ENCODE assay signal across 17 cellular contexts in the genomic region with DNA sequence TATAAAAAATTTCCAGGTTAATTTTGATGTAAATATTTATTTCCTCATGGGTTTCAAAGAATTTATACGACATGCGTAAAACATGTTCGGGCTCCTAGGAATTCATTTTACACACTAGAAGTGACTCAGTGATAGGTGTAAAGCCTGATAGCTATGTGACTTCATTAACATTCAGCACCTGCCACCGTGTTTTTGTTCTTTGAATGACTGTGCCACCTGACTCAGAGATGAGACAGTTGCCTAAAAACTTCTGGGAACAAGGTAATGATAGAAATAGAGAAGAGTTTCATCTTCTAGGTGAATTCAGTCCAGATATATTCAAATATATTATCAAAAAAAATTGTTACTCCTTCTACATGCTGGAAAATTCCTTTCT. TPM values are rescaled to one million over a fixed set of nuclear protein-coding genes. Genes with fewer than 3 reads are reported as not detected.
DNase-seq lines count a peak whose midpoint lies in the region; ATAC-seq and TF ChIP-seq lines count a peak whose summit lies in the region.
"Had no signal": no experiment of that assay in that cellular context is flagged by ENCODE, and none has a peak within 500 bp of the region (broad histone marks: within the 10 kb centered on the region; RNA-seq: fewer than 3 reads in every experiment).

No MANE protein-coding gene starts in this region.

- H3K27ac Mint-ChIP-seq in activated naive CD4-positive, alpha-beta T cell treated with anti-CD3 and anti-CD28 coated beads, Interleukin-2, amount 10 ng/mL, durations not matched to agents 7 days and 5 days: no peak overlapping the region
- H3K27ac Mint-ChIP-seq in activated naive CD4-positive, alpha-beta T cell treated with anti-CD3 and anti-CD28 coated beads, Interleukin-2, amount 50 U/mL, for 24 hours: peak overlapping the region; percentile 85
- H3K27ac Mint-ChIP-seq: memory B cell, type B pancreatic cell had no signal

- WGBS in body of pancreas, 2 donors: 78 to 79% methylated on average over 4 of the region's 4 CpGs

- peaks cover 15% of the 10 kb centered on the region for H3K4me1 Mint-ChIP-seq in activated naive CD4-positive, alpha-beta T cell treated with anti-CD3 and anti-CD28 coated beads, Interleukin-2, amount 10 ng/mL, durations not matched to agents 7 days and 5 days
- peaks cover 16% of the 10 kb centered on the region for H3K4me1 Mint-ChIP-seq in activated naive CD4-positive, alpha-beta T cell treated with anti-CD3 and anti-CD28 coated beads, Interleukin-2, amount 50 U/mL, for 24 hours

- H3K4me1 ChIP-seq in PC-9 (replicated peaks; ENCODE audit: insufficient read depth) (peaks cover 42% of the 10 kb centered on the region), vagina (peaks cover 16% of the 10 kb centered on the region), body of pancreas (peaks cover 20% of the 10 kb centered on the region)

- TF ChIP-seq CTCF in PC-9 (conservative IDR thresholded peaks at IDR 0.05) (no peak), vagina (IDR thresholded peaks at IDR 0.05) (no peak), body of pancreas (IDR thresholded peaks at IDR 0.05) (no peak)

- peak; percentile 44 for DNase-seq in activated naive CD4-positive, alpha-beta T cell treated with Interleukin-2 at 50 U/mL for 16 hours
- DNase-seq in activated naive CD4-positive, alpha-beta T cell treated with anti-CD3 and anti-CD28 coated beads, Interleukin-2, amount 10 ng/mL, durations not matched to agents 7 days and 5 days: no peak
- DNase-seq in PC-9: peak in 1 of 2 experiments; percentile 77
- peak; percentile 37 to 48 for DNase-seq in stimulated activated CD4-positive, alpha-beta T cell treated with anti-CD3 and anti-CD28 coated beads, Interleukin-2, amount 100 ng/mL, for 24 hours
- no peak for DNase-seq in vagina (ENCODE audit: extremely low spot score in 2 of 2)
- no peak for DNase-seq in body of pancreas
- DNase-seq: activated effector memory CD4-positive, alpha-beta T cell treated with anti-CD3 and anti-CD28 coated beads, Interleukin-2, amount 50 U/mL, for 16 hours; cerebellar nuclear complex; NCI-H146; NCI-H2171; NCI-H69; occipital lobe; SHP77 treated with DMSO at 0.1 percent for 48 hours had no signal

- POLR2A ChIA-PET in PC-9 (lab: Charles Lee; ENCODE audit: unreplicated experiment): interaction anchor here (0.6 kb wide), 2 partner anchors 118 to 512 kb away, joined by 3 to 6 read pairs; no protein-coding TSS in a partner anchor

- H3K9me3 ChIP-seq in PC-9 (ENCODE audit: insufficient read depth, low read depth) (no peaks in the 10 kb centered on the region), vagina (no peaks in the 10 kb centered on the region), body of pancreas (no peaks in the 10 kb centered on the region)

- no peaks in the 10 kb centered on the region; the same call in 1 of the 2 replicates for H3K36me3 ChIP-seq in PC-9 (ENCODE audit: low read depth)
- no peaks in the 10 kb centered on the region for H3K36me3 ChIP-seq in vagina
- no peaks in the 10 kb centered on the region for H3K36me3 ChIP-seq in body of pancreas (replicated peaks in 1 of 2; ENCODE audit: insufficient read depth in 1 of 2, low read depth in 2 of 2)

- no peaks in the 10 kb centered on the region for H3K9me2 ChIP-seq in PC-9 (ENCODE audit: insufficient read depth)

- no peak overlapping the region for H3K4me3 Mint-ChIP-seq in activated naive CD4-positive, alpha-beta T cell treated with anti-CD3 and anti-CD28 coated beads, Interleukin-2, amount 10 ng/mL, durations not matched to agents 7 days and 5 days
- H3K4me3 Mint-ChIP-seq in activated naive CD4-positive, alpha-beta T cell treated with anti-CD3 and anti-CD28 coated beads, Interleukin-2, amount 50 U/mL, for 24 hours: no peak overlapping the region
- H3K4me3 Mint-ChIP-seq: memory B cell, type B pancreatic cell had no signal

- H3K27me3 Mint-ChIP-seq in activated naive CD4-positive, alpha-beta T cell treated with anti-CD3 and anti-CD28 coated beads, Interleukin-2, amount 10 ng/mL, durations not matched to agents 7 days and 5 days: peaks cover 6% of the 10 kb centered on the region
- peaks cover 4% of the 10 kb centered on the region for H3K27me3 Mint-ChIP-seq in activated naive CD4-positive, alpha-beta T cell treated with anti-CD3 and anti-CD28 coated beads, Interleukin-2, amount 50 U/mL, for 24 hours

- intact Hi-C loops in PC-9 (cut with micrococcal nuclease; ENCODE audit: unreplicated experiment) (no loop called here), vagina (cut with DNase I) (no loop called here), body of pancreas (cut with DNase I) (no loop called here)

- BruUV-seq in PC-9 (replicated peaks; lab: Mats Ljungman, UMichigan): no TSS peak

- no peaks in the 10 kb centered on the region for H3K79me2 ChIP-seq in PC-9 (ENCODE audit: low read depth)

- H3K27me3 ChIP-seq in PC-9 (ENCODE audit: insufficient read depth, low read depth) (no peaks in the 10 kb centered on the region), vagina (no peaks in the 10 kb centered on the region), body of pancreas (no peaks in the 10 kb centered on the region)

- no peaks in the 10 kb centered on the region for H3K9me3 Mint-ChIP-seq in activated naive CD4-positive, alpha-beta T cell treated with anti-CD3 and anti-CD28 coated beads, Interleukin-2, amount 10 ng/mL, durations not matched to agents 7 days and 5 days
- H3K9me3 Mint-ChIP-seq in activated naive CD4-positive, alpha-beta T cell treated with anti-CD3 and anti-CD28 coated beads, Interleukin-2, amount 50 U/mL, for 24 hours: no peaks in the 10 kb centered on the region
- H3K9me3 Mint-ChIP-seq: memory B cell, type B pancreatic cell had no signal

- H3K4me2 ChIP-seq in PC-9: peak overlapping the region; percentile 15; the same call in 1 of the 2 replicates

- CTCF ChIA-PET in activated naive CD4-positive, alpha-beta T cell treated with anti-CD3 and anti-CD28 coated beads, Interleukin-2, amount 10 ng/mL, durations not matched to agents 7 days and 5 days (lab: Charles Lee): interaction anchor here (0.7 to 1.2 kb wide), 3 partner anchors 19 to 300 kb away, joined by 3 read pairs; no protein-coding TSS in a partner anchor
- CTCF ChIA-PET in PC-9 (lab: Charles Lee): no interaction called here

- H3K4me3 ChIP-seq in PC-9 (no peak overlapping the region), vagina (no peak overlapping the region), body of pancreas (no peak overlapping the region)

- TF ChIP-seq POLR2A in GM18505 (IDR thresholded peaks at IDR 0.05; ENCODE audit: borderline replicate concordance, extremely low read depth, insufficient read depth, insufficient read length) (no peak), vagina (IDR thresholded peaks at IDR 0.05) (no peak), body of pancreas (IDR thresholded peaks at IDR 0.05) (no peak)

- no peaks in the 10 kb centered on the region for H3K36me3 Mint-ChIP-seq in activated naive CD4-positive, alpha-beta T cell treated with anti-CD3 and anti-CD28 coated beads, Interleukin-2, amount 10 ng/mL, durations not matched to agents 7 days and 5 days
- H3K36me3 Mint-ChIP-seq in activated naive CD4-positive, alpha-beta T cell treated with anti-CD3 and anti-CD28 coated beads, Interleukin-2, amount 50 U/mL, for 24 hours: no peaks in the 10 kb centered on the region
- H3K36me3 Mint-ChIP-seq: memory B cell, type B pancreatic cell had no signal

- no peak overlapping the region for H2AFZ ChIP-seq in PC-9

- no peaks in the 10 kb centered on the region for H4K20me1 ChIP-seq in PC-9 (ENCODE audit: insufficient read depth)

- ATAC-seq in GM18505 (IDR thresholded peaks at IDR 0.05; ENCODE audit: unreplicated experiment): no peak
- no peak for ATAC-seq in body of pancreas

- H3F3A ChIP-seq in PC-9 (ENCODE audit: insufficient read depth, low read depth): peaks cover 22% of the 10 kb centered on the region; the same call in 1 of the 2 replicates

- H3K27ac ChIP-seq in PC-9 (peak overlapping the region; percentile 59; the same call in 1 of the 2 replicates), vagina (no peak overlapping the region), body of pancreas (no peak overlapping the region)

RNA-seq across cellular contexts. Expression of a gene that starts 10.0 kb away (rescaled TPM):
- total RNA-seq in PC-9 (2021) (3.3 and 3.8 TPM in 2 replicates), vagina (63.3 TPM), body of pancreas (1 to 10 TPM in 1 of 2 donors, not detected in 1; 8.0 TPM)
- total RNA-seq: occipital lobe had no signal

Comparison
In these comparisons a context has a peak if more than half of its experiments do, and no peak if none do; other contexts are left out.
1. DNase-seq: peak in activated naive CD4-positive, alpha-beta T cell treated with Interleukin-2 at 50 U/mL for 16 hours (single experiment) and stimulated activated CD4-positive, alpha-beta T cell treated with anti-CD3 and anti-CD28 coated beads, Interleukin-2, amount 100 ng/mL, for 24 hours (2 of 2); none in activated naive CD4-positive, alpha-beta T cell treated with anti-CD3 and anti-CD28 coated beads, Interleukin-2, amount 10 ng/mL, durations not matched to agents 7 days and 5 days (single experiment), vagina (0 of 2) and body of pancreas (0 of 4).